In the genomic region with DNA sequence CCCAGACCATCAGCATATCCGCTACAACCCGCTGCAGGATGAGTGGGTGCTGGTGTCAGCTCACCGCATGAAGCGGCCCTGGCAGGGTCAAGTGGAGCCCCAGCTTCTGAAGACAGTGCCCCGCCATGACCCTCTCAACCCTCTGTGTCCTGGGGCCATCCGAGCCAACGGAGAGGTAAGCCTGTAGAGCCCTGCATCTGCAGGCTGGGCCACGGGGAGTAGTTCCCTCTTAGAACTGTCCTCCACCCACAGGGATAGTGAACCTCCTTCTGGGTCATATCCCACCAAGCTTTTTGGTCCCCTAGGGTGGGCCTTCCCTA, we compare ENCODE assay signal across 8 cellular contexts. TPM values are rescaled to one million over a fixed set of nuclear protein-coding genes. Genes with fewer than 3 reads are reported as not detected.
DNase-seq lines count a peak whose midpoint lies in the region; ATAC-seq and TF ChIP-seq lines count a peak whose summit lies in the region.

No MANE protein-coding gene starts in this region.

- peak overlapping the region; percentile 93 for H3K4me3 Mint-ChIP-seq in activated naive CD4-positive, alpha-beta T cell treated with anti-CD3 and anti-CD28 coated beads, Interleukin-2, amount 50 U/mL, for 24 hours

- H3K27ac Mint-ChIP-seq in activated naive CD4-positive, alpha-beta T cell treated with anti-CD3 and anti-CD28 coated beads, Interleukin-2, amount 50 U/mL, for 24 hours = peak overlapping the region; percentile 73

- peak overlapping the region; percentile 54 for H3K4me3 ChIP-seq in astrocyte of the cerebellum (ENCODE audit: low read depth, low read length)
- H3K4me3 ChIP-seq in lower lobe of right lung = peak overlapping the region; percentile 92
- H3K4me3 ChIP-seq in urinary bladder (ENCODE audit: low read depth, low read length) = peak overlapping the region; percentile 59

- DNase-seq in activated naive CD4-positive, alpha-beta T cell (lab: John Stamatoyannopoulos, UW) = no peak
- DNase-seq in astrocyte of the cerebellum (ENCODE audit: low read depth) (no peak), lower lobe of right lung (no peak), NCI-H1417 (lab: John Stamatoyannopoulos, UW) (no peak), NCI-H2171 treated with DMSO at 0.1 percent for 48 hours (lab: John Stamatoyannopoulos, UW) (no peak), NCI-H748 treated with DMSO at 0.1 percent for 48 hours (lab: John Stamatoyannopoulos, UW) (no peak)

- H3K27me3 ChIP-seq in lower lobe of right lung (ENCODE audit: low read depth) = no peaks in the 10 kb centered on the region

- H3K36me3 ChIP-seq in lower lobe of right lung = peaks cover 29% of the 10 kb centered on the region
- H3K36me3 ChIP-seq in urinary bladder (ENCODE audit: insufficient read depth) = no peaks in the 10 kb centered on the region

- H3K27me3 Mint-ChIP-seq in activated naive CD4-positive, alpha-beta T cell treated with anti-CD3 and anti-CD28 coated beads, Interleukin-2, amount 50 U/mL, for 24 hours = no peaks in the 10 kb centered on the region

- H3K4me1 ChIP-seq in lower lobe of right lung = peaks cover 29% of the 10 kb centered on the region
- peaks cover 2% of the 10 kb centered on the region for H3K4me1 ChIP-seq in urinary bladder (ENCODE audit: insufficient read depth)

- in situ Hi-C loops in astrocyte of the cerebellum (cut with HindIII; ENCODE audit: low sequenced_read_pairs) = no loop called here

- H3K9me3 ChIP-seq in lower lobe of right lung = no peaks in the 10 kb centered on the region

- intact Hi-C loops in lower lobe of right lung (cut with DNase I) = no loop called here

- peak in 1 of 2 donors; percentile 13 for ATAC-seq in lower lobe of right lung

- TF ChIP-seq CTCF in astrocyte of the cerebellum (IDR thresholded peaks at IDR 0.05; ENCODE audit: low read depth, low read length, missing control alignments) (no peak), lower lobe of right lung (IDR thresholded peaks at IDR 0.05) (no peak)

- peaks cover 31% of the 10 kb centered on the region for H3K4me1 Mint-ChIP-seq in activated naive CD4-positive, alpha-beta T cell treated with anti-CD3 and anti-CD28 coated beads, Interleukin-2, amount 50 U/mL, for 24 hours

- H3K27ac ChIP-seq in lower lobe of right lung = peak overlapping the region; percentile 91
- peak overlapping the region; percentile 62 for H3K27ac ChIP-seq in urinary bladder (ENCODE audit: low read depth)

- no peaks in the 10 kb centered on the region for H3K9me3 Mint-ChIP-seq in activated naive CD4-positive, alpha-beta T cell treated with anti-CD3 and anti-CD28 coated beads, Interleukin-2, amount 50 U/mL, for 24 hours

- H3K36me3 Mint-ChIP-seq in activated naive CD4-positive, alpha-beta T cell treated with anti-CD3 and anti-CD28 coated beads, Interleukin-2, amount 50 U/mL, for 24 hours = peaks cover 6% of the 10 kb centered on the region

- 5% methylated on average over 8 of the region's 8 CpGs for WGBS in urinary bladder

RNA-seq across cellular contexts. Expression of a gene that starts 0.6 kb away (rescaled TPM):
- 51.3 TPM for total RNA-seq in lower lobe of right lung
- total RNA-seq in urinary bladder = 25.4 TPM
- polyA plus RNA-seq in urinary bladder = 31.8 TPM

RNA-seq across cellular contexts. Expression of a gene that starts 4.9 kb away (rescaled TPM):
- 25.7 TPM for total RNA-seq in lower lobe of right lung
- total RNA-seq in urinary bladder = 43.9 TPM
- 39.5 TPM for polyA plus RNA-seq in urinary bladder

RNA-seq across cellular contexts. Expression of a gene that starts 9.5 kb away (rescaled TPM):
- total RNA-seq in lower lobe of right lung = 35.0 TPM
- 18.2 TPM for total RNA-seq in urinary bladder
- 103 TPM for polyA plus RNA-seq in urinary bladder

RNA-seq across cellular contexts. Expression of a gene that starts 15.4 kb away (rescaled TPM):
- total RNA-seq in lower lobe of right lung = not detected
- total RNA-seq in urinary bladder = not detected
- polyA plus RNA-seq in urinary bladder = 0.32 TPM

RNA-seq across cellular contexts. Expression of a gene that starts 18.2 kb away (rescaled TPM):
- total RNA-seq in lower lobe of right lung (not detected), urinary bladder (not detected)
- not detected for polyA plus RNA-seq in urinary bladder
